20 cellular contexts compared by ENCODE assay signal in genomic region chr11:85698195-85698594, GRCh38. TPM values are rescaled to one million over a fixed set of nuclear protein-coding genes. Genes with fewer than 3 reads are reported as not detected.
"Had no signal": no experiment of that assay in that cellular context is flagged by ENCODE, and none has a peak within 500 bp of the region (broad histone marks: within the 10 kb centered on the region; RNA-seq: fewer than 3 reads in every experiment).

No MANE protein-coding gene starts in this region.

- H3K4me3 Mint-ChIP-seq: activated naive CD8-positive, alpha-beta T cell treated with anti-CD3 and anti-CD28 coated beads, Interleukin-2, amount 10 ng/mL, durations not matched to agents 7 days and 5 days; brain; nephron; stimulated activated naive CD8-positive, alpha-beta T cell treated with anti-CD3 and anti-CD28 coated beads, Interleukin-15, Interleukin-2, amounts not matched to agents 100 ng/mL and 50 ng/mL, for 24 hours had no signal

- H3K4me1 Mint-ChIP-seq: brain had no signal

- H3K9me3 Mint-ChIP-seq: activated naive CD8-positive, alpha-beta T cell treated with anti-CD3 and anti-CD28 coated beads, Interleukin-2, amount 10 ng/mL, durations not matched to agents 7 days and 5 days; brain; stimulated activated naive CD8-positive, alpha-beta T cell treated with anti-CD3 and anti-CD28 coated beads, Interleukin-15, Interleukin-2, amounts not matched to agents 100 ng/mL and 50 ng/mL, for 24 hours had no signal

- ATAC-seq: heart right ventricle, left lobe of liver, lower lobe of right lung, right lobe of liver had no signal

- H3K27ac Mint-ChIP-seq: activated naive CD8-positive, alpha-beta T cell treated with anti-CD3 and anti-CD28 coated beads, Interleukin-2, amount 10 ng/mL, durations not matched to agents 7 days and 5 days; activated T-helper 2 cell treated with anti-CD3 and anti-CD28 coated beads, Interferon-gamma antibody, Interleukin-2, Interleukin-4, amounts not matched to agents 10 μg/mL and 5 μg/mL and 100 μg/mL, durations not matched to agents 14 hours and 24 hours and 36 hours; brain; stimulated activated naive CD8-positive, alpha-beta T cell treated with anti-CD3 and anti-CD28 coated beads, Interleukin-15, Interleukin-2, amounts not matched to agents 100 ng/mL and 50 ng/mL, for 24 hours had no signal

- DNase-seq: activated CD4-positive, alpha-beta T cell treated with anti-CD3 and anti-CD28 coated beads, Interleukin-2, amount 50 U/mL, for 4 hours; activated naive CD8-positive, alpha-beta T cell treated with anti-CD3 and anti-CD28 coated beads, Interleukin-2, amount 10 ng/mL, durations not matched to agents 7 days and 5 days; cortex of kidney; foreskin melanocyte; heart right ventricle; kidney glomerular epithelial cell; lower lobe of right lung; mesenchymal stem cell; right lobe of liver; stimulated activated CD4-positive, alpha-beta T cell treated with anti-CD3 and anti-CD28 coated beads, Interleukin-2, amount 100 ng/mL, for 48 hours; substantia nigra; T-helper 2 cell; upper lobe of left lung had no signal

- H3K27me3 Mint-ChIP-seq: activated naive CD8-positive, alpha-beta T cell treated with anti-CD3 and anti-CD28 coated beads, Interleukin-2, amount 10 ng/mL, durations not matched to agents 7 days and 5 days; stimulated activated naive CD8-positive, alpha-beta T cell treated with anti-CD3 and anti-CD28 coated beads, Interleukin-15, Interleukin-2, amounts not matched to agents 100 ng/mL and 50 ng/mL, for 24 hours had no signal

RNA-seq across cellular contexts. Expression of gene CCDC89, which starts 12.2 kb away (rescaled TPM):
- total RNA-seq: activated T-helper 2 cell treated with anti-CD3 and anti-CD28 coated beads, Interferon-gamma antibody, Interleukin-2, Interleukin-4, amounts not matched to agents 10 μg/mL and 5 μg/mL and 100 μg/mL, durations not matched to agents 14 hours and 24 hours and 36 hours; endothelial cell of umbilical vein; vagina had no signal
- polyA plus RNA-seq: endothelial cell of umbilical vein had no signal
